ENCODE assay signal across 9 cellular contexts in genomic region chr11:1050581-1051355, GRCh38. TPM values are rescaled to one million over a fixed set of nuclear protein-coding genes. Genes with fewer than 3 reads are reported as not detected.
DNase-seq lines count a peak whose midpoint lies in the region; ATAC-seq and TF ChIP-seq lines count a peak whose summit lies in the region.
"Had no signal": no experiment of that assay in that cellular context is flagged by ENCODE, and none has a peak within 500 bp of the region (broad histone marks: within the 10 kb centered on the region; RNA-seq: fewer than 3 reads in every experiment).

No MANE protein-coding gene starts in this region.

- H3K4me3 Mint-ChIP-seq in HFFc6 = no peak overlapping the region
- H3K4me3 Mint-ChIP-seq: activated naive CD8-positive, alpha-beta T cell had no signal

- no peak overlapping the region for H3K27ac Mint-ChIP-seq in HFFc6
- H3K27ac Mint-ChIP-seq: activated naive CD8-positive, alpha-beta T cell had no signal

- H3K36me3 Mint-ChIP-seq in HFFc6 (ENCODE audit: low read depth) = no peaks in the 10 kb centered on the region
- H3K36me3 Mint-ChIP-seq: activated naive CD8-positive, alpha-beta T cell had no signal

- H3K27me3 Mint-ChIP-seq in HFFc6 (ENCODE audit: insufficient read depth) = peaks cover 15% of the 10 kb centered on the region

- DNase-seq in DMS53 treated with DMSO at 0.1 percent for 48 hours (lab: John Stamatoyannopoulos, UW; ENCODE audit: unreplicated experiment) (peak; percentile 84), HFFc6 (peak; percentile 43), NCI-H2107 treated with DMSO at 0.1 percent for 48 hours (lab: John Stamatoyannopoulos, UW; ENCODE audit: unreplicated experiment) (peak; percentile 60), cardiac fibroblast (ENCODE audit: low read depth in 2 of 2) (peak; percentile 57 to 67), kidney tubule cell (ENCODE audit: low spot score) (peak; percentile 82)
- peak; percentile 29 to 51 (median 48) for DNase-seq in activated CD4-positive, CD25-positive, alpha-beta regulatory T cell (lab: John Stamatoyannopoulos, UW)
- DNase-seq in stimulated activated CD4-positive, alpha-beta T cell treated with anti-CD3 and anti-CD28 coated beads, Interleukin-4, amount 100 ng/mL, for 1 hour = peak; percentile 72

- no peak for ATAC-seq in HG03378 (IDR thresholded peaks at IDR 0.05; ENCODE audit: unreplicated experiment)

- no peaks in the 10 kb centered on the region for H3K9me3 Mint-ChIP-seq in HFFc6

- no peak overlapping the region for H3K4me3 ChIP-seq in cardiac fibroblast (replicated peaks in 1 of 2; ENCODE audit: low read depth in 2 of 2, low read length in 2 of 2)

- no peaks in the 10 kb centered on the region for H3K4me1 Mint-ChIP-seq in HFFc6 (ENCODE audit: low read depth)

- peak; percentile 91 for TF ChIP-seq CTCF in HFFc6 (IDR thresholded peaks at IDR 0.05)
- peak; percentile 94 for TF ChIP-seq CTCF in cardiac fibroblast (IDR thresholded peaks at IDR 0.05; ENCODE audit: low read depth, low read length)

RNA-seq across cellular contexts. Expression of gene MUC6, which starts 14.2 kb away (rescaled TPM):
- not detected for total RNA-seq in HFFc6 (2021; fragmentation: NEBNext Ultra II Directional; extraction: Animal tissue kit (Norgen Biotek cat#: 25700))

RNA-seq across cellular contexts. Expression of gene MUC2, which starts 23.9 kb away (rescaled TPM):
- under 1 TPM in 1 of 6 experiments, not detected in 5; 0.24 TPM for total RNA-seq in HFFc6 (2021; fragmentation: NEBNext Ultra II Directional; extraction: Animal tissue kit (Norgen Biotek cat#: 25700))
